19 cellular contexts compared by ENCODE assay signal in the genomic region with DNA sequence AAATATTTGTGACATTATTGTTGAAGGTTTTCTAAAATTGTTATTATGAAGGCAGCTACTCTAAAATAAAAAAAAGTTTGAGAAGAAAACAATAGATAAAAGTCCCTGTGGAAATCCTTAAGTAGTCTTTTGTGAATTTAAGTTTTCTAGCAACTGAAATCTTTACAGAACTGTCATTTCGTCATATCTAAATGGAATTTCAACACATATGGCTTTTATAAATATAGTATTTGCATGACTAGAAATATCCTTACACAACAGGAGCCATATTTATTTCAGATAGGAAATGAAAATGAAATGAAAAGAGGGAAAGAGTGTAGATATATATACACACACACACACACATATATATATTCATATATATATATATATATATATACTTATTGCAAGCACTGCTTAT.
"Had no signal": no experiment of that assay in that cellular context is flagged by ENCODE, and none has a peak within 500 bp of the region (broad histone marks: within the 10 kb centered on the region; RNA-seq: fewer than 3 reads in every experiment).

No MANE protein-coding gene starts in this region.

- H3K27me3 Mint-ChIP-seq: activated CD4-positive, alpha-beta memory T cell treated with anti-CD3 and anti-CD28 coated beads, Interleukin-2, amount 10 ng/mL, durations not matched to agents 7 days and 5 days; activated naive CD8-positive, alpha-beta T cell treated with anti-CD3 and anti-CD28 coated beads, Interleukin-2, amount 50 U/mL, for 24 hours; naive thymus-derived CD4-positive, alpha-beta T cell; stimulated activated memory B cell treated with anti-CD40 and anti-IgM and Interleukin-4, amounts not matched to agents 10 μg/mL and 1 μg/mL and 100 μg/mL, for 72 hours had no signal

- DNase-seq: activated CD4-positive, alpha-beta memory T cell treated with anti-CD3 and anti-CD28 coated beads, Interleukin-2, amount 10 ng/mL, durations not matched to agents 7 days and 5 days; activated CD4-positive, alpha-beta T cell treated with anti-CD3 and anti-CD28 coated beads for 48 hours; activated gamma-delta T cell; activated naive CD4-positive, alpha-beta T cell treated with anti-CD3 and anti-CD28 coated beads, Interleukin-2, amount 50 U/mL, for 16 hours; activated naive CD8-positive, alpha-beta T cell treated with anti-CD3 and anti-CD28 coated beads, Interleukin-2, amount 50 U/mL, for 24 hours; brain microvascular endothelial cell; central memory CD4-positive, alpha-beta T cell; effector memory CD4-positive, alpha-beta T cell; glutamatergic neuron; immature natural killer cell; lower lobe of right lung; naive thymus-derived CD4-positive, alpha-beta T cell; posterior cingulate gyrus; right lobe of liver; stimulated activated CD4-positive, alpha-beta T cell treated with anti-CD3 and anti-CD28 coated beads, Interleukin-2, amount 100 ng/mL, for 24 hours; stomach had no signal

- H3K36me3 Mint-ChIP-seq: naive thymus-derived CD4-positive, alpha-beta T cell; neural progenitor cell; stimulated activated memory B cell treated with anti-CD40 and anti-IgM and Interleukin-4, amounts not matched to agents 10 μg/mL and 1 μg/mL and 100 μg/mL, for 72 hours had no signal

- H3K4me3 Mint-ChIP-seq: activated CD4-positive, alpha-beta memory T cell treated with anti-CD3 and anti-CD28 coated beads, Interleukin-2, amount 10 ng/mL, durations not matched to agents 7 days and 5 days; activated naive CD8-positive, alpha-beta T cell treated with anti-CD3 and anti-CD28 coated beads, Interleukin-2, amount 50 U/mL, for 24 hours; immature natural killer cell; naive thymus-derived CD4-positive, alpha-beta T cell; neural progenitor cell; stimulated activated memory B cell treated with anti-CD40 and anti-IgM and Interleukin-4, amounts not matched to agents 10 μg/mL and 1 μg/mL and 100 μg/mL, for 72 hours had no signal

- H3K9me3 Mint-ChIP-seq: neural progenitor cell; stimulated activated memory B cell treated with anti-CD40 and anti-IgM and Interleukin-4, amounts not matched to agents 10 μg/mL and 1 μg/mL and 100 μg/mL, for 72 hours had no signal

- ATAC-seq: activated naive CD8-positive, alpha-beta T cell treated with anti-CD3 and anti-CD28 coated beads, Interleukin-2, amount 50 U/mL, for 24 hours; left lobe of liver; lower lobe of right lung; naive thymus-derived CD4-positive, alpha-beta T cell; right lobe of liver; stimulated activated memory B cell treated with anti-CD40 and anti-IgM and Interleukin-4, amounts not matched to agents 10 μg/mL and 1 μg/mL and 100 μg/mL, for 72 hours had no signal

- H3K4me1 Mint-ChIP-seq: activated CD4-positive, alpha-beta memory T cell treated with anti-CD3 and anti-CD28 coated beads, Interleukin-2, amount 10 ng/mL, durations not matched to agents 7 days and 5 days; activated naive CD8-positive, alpha-beta T cell treated with anti-CD3 and anti-CD28 coated beads, Interleukin-2, amount 50 U/mL, for 24 hours; immature natural killer cell; naive thymus-derived CD4-positive, alpha-beta T cell; neural progenitor cell; stimulated activated memory B cell treated with anti-CD40 and anti-IgM and Interleukin-4, amounts not matched to agents 10 μg/mL and 1 μg/mL and 100 μg/mL, for 72 hours had no signal

- H3K27ac Mint-ChIP-seq: activated CD4-positive, alpha-beta memory T cell treated with anti-CD3 and anti-CD28 coated beads, Interleukin-2, amount 10 ng/mL, durations not matched to agents 7 days and 5 days; activated naive CD8-positive, alpha-beta T cell treated with anti-CD3 and anti-CD28 coated beads, Interleukin-2, amount 50 U/mL, for 24 hours; immature natural killer cell; naive thymus-derived CD4-positive, alpha-beta T cell; neural progenitor cell; stimulated activated memory B cell treated with anti-CD40 and anti-IgM and Interleukin-4, amounts not matched to agents 10 μg/mL and 1 μg/mL and 100 μg/mL, for 72 hours had no signal
